ENCODE assay signal across 20 cellular contexts in the genomic region with DNA sequence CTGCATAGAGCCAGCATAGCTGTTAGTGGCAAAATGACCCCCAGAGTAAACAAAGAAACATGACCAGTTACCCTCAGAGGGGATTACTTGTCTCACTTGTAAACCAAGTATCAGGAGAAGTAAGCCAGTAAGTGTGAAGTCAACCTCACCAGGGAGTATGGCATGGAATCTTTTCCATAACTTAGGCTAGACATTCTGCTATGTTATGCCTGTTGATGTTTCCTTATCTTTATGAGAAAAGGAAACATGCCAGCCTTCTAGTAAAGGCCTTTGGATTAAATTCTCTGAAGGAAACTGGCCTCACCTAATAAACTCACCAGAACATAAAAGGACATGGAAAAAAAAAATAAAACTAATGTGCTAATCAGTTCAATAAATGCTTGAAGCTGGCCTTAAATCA.
DNase-seq lines count a peak whose midpoint lies in the region; ATAC-seq and TF ChIP-seq lines count a peak whose summit lies in the region.
"Had no signal": no experiment of that assay in that cellular context is flagged by ENCODE, and none has a peak within 500 bp of the region (broad histone marks: within the 10 kb centered on the region; RNA-seq: fewer than 3 reads in every experiment).

No MANE protein-coding gene starts in this region.

- peak; percentile 13 for DNase-seq in HEK293T (ENCODE audit: extremely low spot score)
- no peak for DNase-seq in WTC11 (ENCODE audit: low spot score)
- no peak for DNase-seq in mesothelial cell of epicardium (ENCODE audit: low spot score in 2 of 2, unreplicated experiment in 2 of 2)
- DNase-seq in HUDEP-2 (lab: John Stamatoyannopoulos, UW; ENCODE audit: unreplicated experiment in 76 of 76), result no peak
- no peak for DNase-seq in activated T-helper 1 cell treated with anti-CD3 and anti-CD28 coated beads, Interleukin-12 subunit alpha, Interleukin-12 subunit beta, Interleukin-2, Interleukin-4 antibody, amounts not matched to agents 30 ng/mL and 10 ng/mL and 1 ng/mL, durations not matched to agents 14 hours and 24 hours and 36 hours (ENCODE audit: low spot score)
- no peak for DNase-seq in T-helper 1 cell
- DNase-seq: 8988T; ACHN; AML-193; BE2C; CD4-positive, alpha-beta T cell; CD8-positive, alpha-beta memory T cell; DMS 273 treated with DMSO at 0.1 percent for 48 hours; DMS79; EL; GDM1; GOT3 had no signal

- POLR2A ChIA-PET in HEK293T (lab: Yijun Ruan, JAX) (interaction anchor here (0.6 kb wide), 1 partner anchor 177 kb away, joined by 4 read pairs; no protein-coding TSS in a partner anchor), WTC11 (lab: Charles Lee) (no interaction called here)

- no peaks in the 10 kb centered on the region for H3K9me3 Mint-ChIP-seq in WTC11
- peaks cover 28% of the 10 kb centered on the region for H3K9me3 Mint-ChIP-seq in mesothelial cell of epicardium
- peaks cover 6% of the 10 kb centered on the region for H3K9me3 Mint-ChIP-seq in activated T-helper 1 cell treated with anti-CD3 and anti-CD28 coated beads, Interleukin-12 subunit alpha, Interleukin-12 subunit beta, Interleukin-2, Interleukin-4 antibody, amounts not matched to agents 30 ng/mL and 10 ng/mL and 1 ng/mL, durations not matched to agents 14 hours and 24 hours and 36 hours

- H3K4me1 Mint-ChIP-seq in WTC11 (peaks cover 3% of the 10 kb centered on the region; the same call in 1 of the 2 replicates), mesothelial cell of epicardium (peaks cover 13% of the 10 kb centered on the region)
- H3K4me1 Mint-ChIP-seq in activated T-helper 1 cell treated with anti-CD3 and anti-CD28 coated beads, Interleukin-12 subunit alpha, Interleukin-12 subunit beta, Interleukin-2, Interleukin-4 antibody, amounts not matched to agents 30 ng/mL and 10 ng/mL and 1 ng/mL, durations not matched to agents 14 hours and 24 hours and 36 hours (ENCODE audit: low read depth), result no peaks in the 10 kb centered on the region
- H3K4me1 Mint-ChIP-seq: CD14-positive monocyte; CD8-positive, alpha-beta memory T cell had no signal

- intact Hi-C loops in activated T-helper 1 cell treated with anti-CD3 and anti-CD28 coated beads, Interleukin-12 subunit alpha, Interleukin-12 subunit beta, Interleukin-2, Interleukin-4 antibody, amounts not matched to agents 30 ng/mL and 10 ng/mL and 1 ng/mL, durations not matched to agents 14 hours and 24 hours and 36 hours (cut with micrococcal nuclease), result no loop called here

- TF ChIP-seq CTCF in WTC11 (IDR thresholded peaks at IDR 0.05), result no peak
- TF ChIP-seq CTCF in mesothelial cell of epicardium (IDR thresholded peaks at IDR 0.05; ENCODE audit: unreplicated experiment), result no peak

- H3K36me3 Mint-ChIP-seq in WTC11 (no peaks in the 10 kb centered on the region), mesothelial cell of epicardium (peaks cover 6% of the 10 kb centered on the region)
- H3K36me3 Mint-ChIP-seq in activated T-helper 1 cell treated with anti-CD3 and anti-CD28 coated beads, Interleukin-12 subunit alpha, Interleukin-12 subunit beta, Interleukin-2, Interleukin-4 antibody, amounts not matched to agents 30 ng/mL and 10 ng/mL and 1 ng/mL, durations not matched to agents 14 hours and 24 hours and 36 hours (ENCODE audit: low read depth), result no peaks in the 10 kb centered on the region
- H3K36me3 Mint-ChIP-seq: CD14-positive monocyte had no signal

- H3K4me3 Mint-ChIP-seq in WTC11, result no peak overlapping the region
- H3K4me3 Mint-ChIP-seq in mesothelial cell of epicardium, result no peak overlapping the region
- H3K4me3 Mint-ChIP-seq in activated T-helper 1 cell treated with anti-CD3 and anti-CD28 coated beads, Interleukin-12 subunit alpha, Interleukin-12 subunit beta, Interleukin-2, Interleukin-4 antibody, amounts not matched to agents 30 ng/mL and 10 ng/mL and 1 ng/mL, durations not matched to agents 14 hours and 24 hours and 36 hours, result no peak overlapping the region
- H3K4me3 Mint-ChIP-seq: CD14-positive monocyte; CD4-positive, alpha-beta T cell; CD8-positive, alpha-beta memory T cell had no signal

- H3K27ac Mint-ChIP-seq in WTC11, result no peak overlapping the region
- H3K27ac Mint-ChIP-seq in mesothelial cell of epicardium, result peak overlapping the region; percentile 36
- H3K27ac Mint-ChIP-seq in activated T-helper 1 cell treated with anti-CD3 and anti-CD28 coated beads, Interleukin-12 subunit alpha, Interleukin-12 subunit beta, Interleukin-2, Interleukin-4 antibody, amounts not matched to agents 30 ng/mL and 10 ng/mL and 1 ng/mL, durations not matched to agents 14 hours and 24 hours and 36 hours, result no peak overlapping the region
- H3K27ac Mint-ChIP-seq: CD14-positive monocyte; CD4-positive, alpha-beta T cell; CD8-positive, alpha-beta memory T cell had no signal

- H3K27me3 Mint-ChIP-seq in WTC11 (ENCODE audit: low read depth) (no peaks in the 10 kb centered on the region; the same call in 1 of the 2 replicates), mesothelial cell of epicardium (ENCODE audit: low read depth) (peaks cover 39% of the 10 kb centered on the region)
- H3K27me3 Mint-ChIP-seq in activated T-helper 1 cell treated with anti-CD3 and anti-CD28 coated beads, Interleukin-12 subunit alpha, Interleukin-12 subunit beta, Interleukin-2, Interleukin-4 antibody, amounts not matched to agents 30 ng/mL and 10 ng/mL and 1 ng/mL, durations not matched to agents 14 hours and 24 hours and 36 hours (ENCODE audit: insufficient read depth), result peaks cover 2% of the 10 kb centered on the region

- CTCF ChIA-PET in HEK293T (lab: Yijun Ruan, JAX), result no interaction called here
- CTCF ChIA-PET in WTC11 (lab: Charles Lee), result no interaction called here

- ATAC-seq in WTC11, result no peak
- ATAC-seq: A549, GM12878 had no signal

TF ChIP-seq in HEK293T, 16 proteins besides CTCF, POLR2A, EP300 and RAD21:
- TF ChIP-seq L3MBTL2 (conservative IDR thresholded peaks at IDR 0.05), result no peak
- no peak for TF ChIP-seq TARDBP (IDR thresholded peaks at IDR 0.05)
- no peak for TF ChIP-seq FOXM1 (IDR thresholded peaks at IDR 0.05; ENCODE audit: borderline replicate concordance)
- TF ChIP-seq ARNT (IDR thresholded peaks at IDR 0.05), result 0 out of 2 replicates have a peak, but pooled peaks have one; percentile 40
- TF ChIP-seq SUZ12 (IDR thresholded peaks at IDR 0.05), result no peak
- TF ChIP-seq SP1 (IDR thresholded peaks at IDR 0.05), result no peak
- no peak for TF ChIP-seq ELF4 (IDR thresholded peaks at IDR 0.05)
- TF ChIP-seq, protein P1, sequence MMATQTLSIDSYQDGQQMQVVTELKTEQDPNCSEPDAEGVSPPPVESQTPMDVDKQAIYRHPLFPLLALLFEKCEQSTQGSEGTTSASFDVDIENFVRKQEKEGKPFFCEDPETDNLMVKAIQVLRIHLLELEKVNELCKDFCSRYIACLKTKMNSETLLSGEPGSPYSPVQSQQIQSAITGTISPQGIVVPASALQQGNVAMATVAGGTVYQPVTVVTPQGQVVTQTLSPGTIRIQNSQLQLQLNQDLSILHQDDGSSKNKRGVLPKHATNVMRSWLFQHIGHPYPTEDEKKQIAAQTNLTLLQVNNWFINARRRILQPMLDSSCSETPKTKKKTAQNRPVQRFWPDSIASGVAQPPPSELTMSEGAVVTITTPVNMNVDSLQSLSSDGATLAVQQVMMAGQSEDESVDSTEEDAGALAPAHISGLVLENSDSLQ (IDR thresholded peaks at IDR 0.05), result peak; percentile 43; the same call in 1 of the 2 replicates
- no peak for TF ChIP-seq BHLHE40 (IDR thresholded peaks at IDR 0.05; ENCODE audit: borderline replicate concordance)
- TF ChIP-seq CTBP1 (IDR thresholded peaks at IDR 0.05; ENCODE audit: borderline replicate concordance), result peak; percentile 19; the same call in 1 of the 2 replicates
- no peak for TF ChIP-seq ZNF384 (IDR thresholded peaks at IDR 0.05)
- no peak for TF ChIP-seq NFRKB (IDR thresholded peaks at IDR 0.05)
- TF ChIP-seq HDGF (IDR thresholded peaks at IDR 0.05; ENCODE audit: borderline replicate concordance), result no peak
- TF ChIP-seq FOXA1 (IDR thresholded peaks at IDR 0.05), result no peak
- TF ChIP-seq FOXK2 (IDR thresholded peaks at IDR 0.05), result no peak
- TF ChIP-seq LEF1 (IDR thresholded peaks at IDR 0.05; ENCODE audit: borderline replicate concordance), result no peak

TF ChIP-seq in WTC11, 78 proteins besides CTCF, POLR2A, EP300 and RAD21:
- TF ChIP-seq ESRRA (CRISPR knock-in tag; IDR thresholded peaks at IDR 0.05; ENCODE audit: borderline replicate concordance) (no peak), RELA (CRISPR knock-in tag; IDR thresholded peaks at IDR 0.05; ENCODE audit: borderline replicate concordance) (no peak)
- TF ChIP-seq, protein P2, sequence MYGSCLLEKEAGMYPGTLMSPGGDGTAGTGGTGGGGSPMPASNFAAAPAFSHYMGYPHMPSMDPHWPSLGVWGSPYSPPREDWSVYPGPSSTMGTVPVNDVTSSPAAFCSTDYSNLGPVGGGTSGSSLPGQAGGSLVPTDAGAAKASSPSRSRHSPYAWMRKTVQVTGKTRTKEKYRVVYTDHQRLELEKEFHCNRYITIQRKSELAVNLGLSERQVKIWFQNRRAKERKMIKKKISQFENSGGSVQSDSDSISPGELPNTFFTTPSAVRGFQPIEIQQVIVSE (CRISPR knock-in tag; IDR thresholded peaks at IDR 0.05; ENCODE audit: borderline replicate concordance), result peak; percentile 91
